In genomic region chr2:148644885-148645134, GRCh38 we compare ENCODE assay signal across 8 cellular contexts. TPM values are rescaled to one million over a fixed set of nuclear protein-coding genes. Genes with fewer than 3 reads are reported as not detected.
DNase-seq lines count a peak whose midpoint lies in the region; ATAC-seq and TF ChIP-seq lines count a peak whose summit lies in the region.

No MANE protein-coding gene starts in this region.

- peaks cover 11% of the 10 kb centered on the region for H4K20me1 ChIP-seq in GM23248 (ENCODE audit: insufficient read depth)

- DNase-seq in GM12865 (ENCODE audit: low read depth) (no peak), GM23248 (no peak), MG63 (no peak), NCI-H1092 treated with DMSO at 0.1 percent for 48 hours (lab: John Stamatoyannopoulos, UW) (no peak), NCI-H187 treated with DMSO at 0.1 percent for 48 hours (lab: John Stamatoyannopoulos, UW) (no peak), NCI-H1417 (lab: John Stamatoyannopoulos, UW) (no peak)
- DNase-seq in effector memory CD8-positive, alpha-beta T cell = no peak
- DNase-seq in natural killer cell treated with Interleukin-12 subunit alpha and Interleukin-12 subunit beta and Interleukin-15 and Interleukin-18, amount 100 ng/mL, for 72 hours (ENCODE audit: low spot score) = no peak

- H3K9me2 ChIP-seq in GM23248 (ENCODE audit: insufficient read depth) = no peaks in the 10 kb centered on the region

- peaks cover 32% of the 10 kb centered on the region for H3K36me3 Mint-ChIP-seq in effector memory CD8-positive, alpha-beta T cell (ENCODE audit: insufficient read depth)
- no peaks in the 10 kb centered on the region for H3K36me3 Mint-ChIP-seq in natural killer cell treated with Interleukin-12 subunit alpha and Interleukin-12 subunit beta and Interleukin-15 and Interleukin-18, amount 100 ng/mL, for 72 hours

- H3K79me2 ChIP-seq in GM23248 (ENCODE audit: insufficient read depth) = peaks cover 45% of the 10 kb centered on the region

- ATAC-seq in effector memory CD8-positive, alpha-beta T cell (replicated peaks) = peak; percentile 43
- ATAC-seq in natural killer cell treated with Interleukin-12 subunit alpha and Interleukin-12 subunit beta and Interleukin-15 and Interleukin-18, amount 100 ng/mL, for 72 hours = peak; percentile 67 to 79

- in situ Hi-C loops in GM23248 (cut with MboI) = loop anchor here (25.0 kb wide), 2 partner anchors 667 to 917 kb away; no protein-coding TSS in a partner anchor

- H3K27me3 ChIP-seq in GM23248 (replicated peaks; ENCODE audit: insufficient read depth) = no peaks in the 10 kb centered on the region
- H3K27me3 ChIP-seq in MG63 = peaks cover 8% of the 10 kb centered on the region

- H3F3A ChIP-seq in GM23248 (ENCODE audit: insufficient read depth) = 0 out of 2 replicates have a peak, but pooled peaks cover 8% of the 10 kb centered on the region

- peaks cover 25 to 31% of the 10 kb centered on the region in 2 donors for H3K4me1 Mint-ChIP-seq in effector memory CD8-positive, alpha-beta T cell (ENCODE audit: low read depth in 2 of 2)
- peaks cover 29 to 31% of the 10 kb centered on the region in 2 donors for H3K4me1 Mint-ChIP-seq in natural killer cell treated with Interleukin-12 subunit alpha and Interleukin-12 subunit beta and Interleukin-15 and Interleukin-18, amount 100 ng/mL, for 72 hours (ENCODE audit: low read depth in 2 of 2)

- H2AFZ ChIP-seq in GM23248 = peak overlapping the region; percentile 96

- H3K4me3 ChIP-seq in GM12865 (ENCODE audit: low read depth, low read length) (peak overlapping the region; percentile 94), GM23248 (peak overlapping the region; percentile 90), MG63 (peak overlapping the region; percentile 87)

- H3K36me3 ChIP-seq in GM23248 (ENCODE audit: low read depth) = no peaks in the 10 kb centered on the region
- H3K36me3 ChIP-seq in MG63 = no peaks in the 10 kb centered on the region

- H3K27ac ChIP-seq in GM23248 = peak overlapping the region; percentile 90

- H3K4me3 Mint-ChIP-seq in effector memory CD8-positive, alpha-beta T cell = peak overlapping the region; percentile 90
- peak overlapping the region; percentile 90 for H3K4me3 Mint-ChIP-seq in natural killer cell treated with Interleukin-12 subunit alpha and Interleukin-12 subunit beta and Interleukin-15 and Interleukin-18, amount 100 ng/mL, for 72 hours

- no peak for TF ChIP-seq CTCF in GM12865 (IDR thresholded peaks at IDR 0.05; ENCODE audit: insufficient read depth, low read depth, low read length, missing control alignments)

- no peaks in the 10 kb centered on the region for H3K9me3 ChIP-seq in GM23248 (ENCODE audit: low read depth)
- H3K9me3 ChIP-seq in MG63 = no peaks in the 10 kb centered on the region

- no peak overlapping the region for H3K4me2 ChIP-seq in GM23248 (ENCODE audit: unreplicated experiment)

- H3K27me3 Mint-ChIP-seq in effector memory CD8-positive, alpha-beta T cell = no peaks in the 10 kb centered on the region
- peaks cover 14% of the 10 kb centered on the region in 2 donors for H3K27me3 Mint-ChIP-seq in natural killer cell treated with Interleukin-12 subunit alpha and Interleukin-12 subunit beta and Interleukin-15 and Interleukin-18, amount 100 ng/mL, for 72 hours

- H3K4me1 ChIP-seq in GM23248 (ENCODE audit: insufficient read depth) = 0 out of 2 replicates have a peak, but pooled peaks cover 5% of the 10 kb centered on the region

- peak overlapping the region; percentile 91 to 97 for H3K27ac Mint-ChIP-seq in effector memory CD8-positive, alpha-beta T cell
- H3K27ac Mint-ChIP-seq in natural killer cell treated with Interleukin-12 subunit alpha and Interleukin-12 subunit beta and Interleukin-15 and Interleukin-18, amount 100 ng/mL, for 72 hours = peak overlapping the region; percentile 86 to 96

- peak overlapping the region; percentile 91 for H3K9ac ChIP-seq in GM23248

- no peaks in the 10 kb centered on the region for H3K9me3 Mint-ChIP-seq in effector memory CD8-positive, alpha-beta T cell
- H3K9me3 Mint-ChIP-seq in natural killer cell treated with Interleukin-12 subunit alpha and Interleukin-12 subunit beta and Interleukin-15 and Interleukin-18, amount 100 ng/mL, for 72 hours = no peaks in the 10 kb centered on the region

- 0% methylated on average over 10 to 21 of the region's 27 CpGs for WGBS in GM23248 (ENCODE audit: low coverage in 1 of 2, low lambda C conversion rate in 2 of 2, missing lambda C conversion rate in 2 of 2), 2 experiments

RNA-seq across cellular contexts. Expression of gene EPC2, which starts 0.3 kb away (rescaled TPM):
- 15.4 and 20.0 TPM in 2 replicates for total RNA-seq in GM23248 (2014; rRNA removed; shearing (Covaris generic))
- 4.2 TPM in 2 replicates for polyA plus RNA-seq in GM23248 (2016; fragmentation: Nextera tagmentation; extraction: Ambion mirVana)
- total RNA-seq in MG63 (2014; rRNA removed; shearing (Covaris generic); ENCODE audit: low replicate concordance) = 12.6 and 18.9 TPM in 2 replicates
- 10 to 100 TPM; 27.1 to 33.1 TPM for total RNA-seq in natural killer cell treated with Interleukin-12 subunit alpha and Interleukin-12 subunit beta and Interleukin-15 and Interleukin-18, amount 100 ng/mL, for 72 hours
